Comparison of ENCODE assay signal across 21 cellular contexts in the genomic region with DNA sequence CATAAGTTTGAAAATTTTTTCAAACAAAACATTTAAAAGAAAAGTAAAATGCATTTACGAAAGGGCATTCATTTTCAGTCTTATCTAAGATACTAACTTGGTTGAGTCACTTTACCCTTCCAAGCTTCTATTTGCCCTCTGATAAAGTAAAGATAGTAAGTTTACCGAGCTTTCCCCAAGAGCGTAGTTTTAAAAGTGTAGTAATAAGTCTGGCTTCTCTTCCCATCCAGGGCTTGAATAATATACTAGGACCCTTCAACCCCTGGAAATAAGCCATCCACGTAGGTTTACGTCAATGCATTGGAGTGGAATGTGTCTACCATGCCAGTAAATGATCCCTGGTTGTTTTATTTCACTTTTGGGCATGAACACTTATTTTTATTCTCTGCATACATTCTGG.
DNase-seq lines count a peak whose midpoint lies in the region; ATAC-seq and TF ChIP-seq lines count a peak whose summit lies in the region.
"Had no signal": no experiment of that assay in that cellular context is flagged by ENCODE, and none has a peak within 500 bp of the region (broad histone marks: within the 10 kb centered on the region; RNA-seq: fewer than 3 reads in every experiment).

No MANE protein-coding gene starts in this region.

- H3K4me1 ChIP-seq in aorta (ENCODE audit: control insufficient read depth in 1 of 2, insufficient read depth in 2 of 2, low read length in 2 of 2), result no peaks in the 10 kb centered on the region
- H3K4me1 ChIP-seq: BLaER1 treated with 17β-estradiol and CSF1 and Interleukin-3, amounts not matched to agents 10 nM and 100 nM had no signal

- in situ Hi-C loops in GM13976 (cut with MboI; ENCODE audit: low sequenced_read_pairs, unreplicated experiment), result no loop called here

- H3K36me3 ChIP-seq in MG63, result no peaks in the 10 kb centered on the region
- H3K36me3 ChIP-seq in aorta (ENCODE audit: control insufficient read depth in 1 of 2, insufficient read depth in 2 of 2, low read length in 1 of 2), result no peaks in the 10 kb centered on the region
- H3K36me3 ChIP-seq: BLaER1 treated with 17β-estradiol and CSF1 and Interleukin-3, amounts not matched to agents 10 nM and 100 nM had no signal

- DNase-seq in AG04449 (ENCODE audit: low read depth, low spot score) (peak; percentile 19), MG63 (peak; percentile 7), cardiac fibroblast (ENCODE audit: low read depth in 2 of 2) (peak; percentile 48 to 85), left kidney (ENCODE audit: low read depth, low spot score) (peak; percentile 10), GM13976 (ENCODE audit: low spot score) (no peak), NCI-H526 (lab: John Stamatoyannopoulos, UW) (no peak), pons (ENCODE audit: low spot score) (no peak), aorta (no peak)
- DNase-seq: CD4-positive, alpha-beta memory T cell; DND-41; Kasumi-1; MM.1S; NCI-H1048; NCI-H1417 treated with DMSO at 0.1 percent for 48 hours; NCI-H1930; NCI-H2227 treated with DMSO at 0.1 percent for 48 hours; NCI-H510A treated with DMSO at 0.1 percent for 48 hours; NCI-H82; SIG-M5 had no signal

- no peak overlapping the region for H3K4me3 ChIP-seq in AG04449 (ENCODE audit: low read depth, low read length)
- H3K4me3 ChIP-seq in MG63, result no peak overlapping the region
- no peak overlapping the region for H3K4me3 ChIP-seq in cardiac fibroblast (replicated peaks in 1 of 2; ENCODE audit: low read depth in 2 of 2, low read length in 2 of 2)
- H3K4me3 ChIP-seq in aorta (ENCODE audit: low read length in 2 of 2), result no peak overlapping the region
- H3K4me3 ChIP-seq: BLaER1 treated with 17β-estradiol and CSF1 and Interleukin-3, amounts not matched to agents 10 nM and 100 nM had no signal

- H3K9me3 ChIP-seq in MG63 (no peaks in the 10 kb centered on the region), aorta (ENCODE audit: control insufficient read depth, low read length) (no peaks in the 10 kb centered on the region)
- H3K9me3 ChIP-seq: BLaER1 treated with 17β-estradiol and CSF1 and Interleukin-3, amounts not matched to agents 10 nM and 100 nM had no signal

- POLR2A ChIA-PET in AG04449 (lab: Yijun Ruan, JAX), result no interaction called here

- CTCF ChIA-PET in AG04449 (lab: Yijun Ruan, JAX), result no interaction called here

- H3K27me3 ChIP-seq in MG63, result no peaks in the 10 kb centered on the region
- H3K27me3 ChIP-seq in aorta (ENCODE audit: control insufficient read depth in 1 of 2, insufficient read depth in 2 of 2, low read length in 1 of 2), result no peaks in the 10 kb centered on the region
- H3K27me3 ChIP-seq: BLaER1 treated with 17β-estradiol and CSF1 and Interleukin-3, amounts not matched to agents 10 nM and 100 nM had no signal

- ATAC-seq in aorta (ENCODE audit: low FRiP score), result no peak
- ATAC-seq: Panc1 had no signal

- TF ChIP-seq CTCF in AG04449 (IDR thresholded peaks at IDR 0.05; ENCODE audit: insufficient read depth, low read length, missing control alignments), result no peak
- TF ChIP-seq CTCF in cardiac fibroblast (IDR thresholded peaks at IDR 0.05; ENCODE audit: low read depth, low read length), result no peak
- no peak for TF ChIP-seq CTCF in GM13976 (IDR thresholded peaks at IDR 0.05; ENCODE audit: borderline replicate concordance, control extremely low read depth, extremely low read depth, insufficient read depth, missing control alignments)

- 3 to 11% methylated on average over 5 of the region's 5 CpGs for WGBS in aorta, 2 donors

- no peak overlapping the region for H3K27ac ChIP-seq in aorta (ENCODE audit: low read depth in 1 of 2, low read length in 2 of 2)
- H3K27ac ChIP-seq: BLaER1 treated with 17β-estradiol and CSF1 and Interleukin-3, amounts not matched to agents 10 nM and 100 nM had no signal

- intact Hi-C loops in aorta (cut with DNase I), result no loop called here

Comparison
In these comparisons a context has a peak if more than half of its experiments do, and no peak if none do; other contexts are left out.
1. DNase-seq: peak in AG04449 (single experiment), MG63 (single experiment), cardiac fibroblast (2 of 2) and left kidney (single experiment); none in GM13976 (single experiment), NCI-H526 (0 of 2), pons (single experiment) and aorta (0 of 2).